In genomic region chr1:167270230-167270817, GRCh38 we compare ENCODE assay signal across 32 cellular contexts. TPM values are rescaled to one million over a fixed set of nuclear protein-coding genes. Genes with fewer than 3 reads are reported as not detected.
DNase-seq lines count a peak whose midpoint lies in the region; ATAC-seq and TF ChIP-seq lines count a peak whose summit lies in the region.
"Had no signal": no experiment of that assay in that cellular context is flagged by ENCODE, and none has a peak within 500 bp of the region (broad histone marks: within the 10 kb centered on the region; RNA-seq: fewer than 3 reads in every experiment).

No MANE protein-coding gene starts in this region.

- CTCF ChIA-PET in MCF 10A (lab: Yijun Ruan, JAX) (interaction anchor here (0.6 to 12.4 kb wide), 28 partner anchors 8 to 1060 kb away, joined by 3 to 232 read pairs (median 5); no protein-coding TSS in a partner anchor), Panc1 (lab: Charles Lee) (interaction anchor here (0.7 kb wide), 3 partner anchors 169 to 1678 kb away, joined by 3 to 7 read pairs (median 6); no protein-coding TSS in a partner anchor)

- H3K27me3 Mint-ChIP-seq in MCF 10A (ENCODE audit: insufficient read depth, unreplicated experiment): no peaks in the 10 kb centered on the region
- H3K27me3 Mint-ChIP-seq in endothelial cell (ENCODE audit: unreplicated experiment): peaks cover 3% of the 10 kb centered on the region
- no peaks in the 10 kb centered on the region for H3K27me3 Mint-ChIP-seq in nephron progenitor cell (ENCODE audit: low read depth, poor library complexity)
- H3K27me3 Mint-ChIP-seq: activated CD4-positive, alpha-beta T cell treated with anti-CD3 and anti-CD28 coated beads for 36 hours; activated T-cell treated with anti-CD3 and anti-CD28 coated beads, Interleukin-2, amount 50 U/mL, for 24 hours; effector memory CD8-positive, alpha-beta T cell had no signal

- intact Hi-C loops in MCF 10A (cut with micrococcal nuclease): no loop called here
- intact Hi-C loops in breast epithelium (cut with DNase I; ENCODE audit: low total_unique reads): no loop called here
- intact Hi-C loops in Panc1 (cut with micrococcal nuclease; ENCODE audit: unreplicated experiment): no loop called here

- H3K4me1 Mint-ChIP-seq in MCF 10A (ENCODE audit: insufficient read depth, unreplicated experiment): peaks cover 43% of the 10 kb centered on the region
- H3K4me1 Mint-ChIP-seq in endothelial cell (ENCODE audit: unreplicated experiment): peaks cover 11% of the 10 kb centered on the region
- peaks cover 45% of the 10 kb centered on the region for H3K4me1 Mint-ChIP-seq in nephron progenitor cell

- no peak for TF ChIP-seq POLR2A in breast epithelium (IDR thresholded peaks at IDR 0.05)

- H3K9me3 ChIP-seq in breast epithelium (no peaks in the 10 kb centered on the region), Panc1 (ENCODE audit: control insufficient read depth, insufficient read depth, low read depth, low read length) (no peaks in the 10 kb centered on the region)
- H3K9me3 ChIP-seq: BLaER1, body of pancreas, esophagus muscularis mucosa, heart right ventricle, spleen, transverse colon had no signal

- no peaks in the 10 kb centered on the region for H3K9me3 Mint-ChIP-seq in MCF 10A (ENCODE audit: unreplicated experiment)
- H3K9me3 Mint-ChIP-seq in endothelial cell (ENCODE audit: unreplicated experiment): no peaks in the 10 kb centered on the region
- no peaks in the 10 kb centered on the region for H3K9me3 Mint-ChIP-seq in nephron progenitor cell
- H3K9me3 Mint-ChIP-seq: activated T-cell treated with anti-CD3 and anti-CD28 coated beads, Interleukin-2, amount 50 U/mL, for 24 hours; effector memory CD8-positive, alpha-beta T cell; neural progenitor cell had no signal

- peaks cover 6% of the 10 kb centered on the region for H3K36me3 Mint-ChIP-seq in MCF 10A (ENCODE audit: insufficient read depth, unreplicated experiment)
- H3K36me3 Mint-ChIP-seq in endothelial cell (ENCODE audit: low read depth, unreplicated experiment): no peaks in the 10 kb centered on the region
- peaks cover 11% of the 10 kb centered on the region for H3K36me3 Mint-ChIP-seq in nephron progenitor cell (ENCODE audit: low read depth)

- TF ChIP-seq CTCF in MCF 10A (IDR thresholded peaks at IDR 0.05; ENCODE audit: unreplicated experiment) (no peak), breast epithelium (IDR thresholded peaks at IDR 0.05) (no peak), Panc1 (IDR thresholded peaks at IDR 0.05) (no peak), endothelial cell (IDR thresholded peaks at IDR 0.05; ENCODE audit: unreplicated experiment) (no peak), nephron progenitor cell (IDR thresholded peaks at IDR 0.05) (no peak)

- no peak overlapping the region for H3K27ac ChIP-seq in breast epithelium
- peak overlapping the region; percentile 29; the same call in 1 of the 2 replicates for H3K27ac ChIP-seq in Panc1 (ENCODE audit: low read length)
- H3K27ac ChIP-seq: BLaER1, body of pancreas, esophagus muscularis mucosa, foreskin keratinocyte, neural progenitor cell, parathyroid adenoma, transverse colon had no signal

- H3K4me1 ChIP-seq in breast epithelium (no peaks in the 10 kb centered on the region), Panc1 (ENCODE audit: control insufficient read depth, insufficient read depth, low read length) (peaks cover 16% of the 10 kb centered on the region)
- H3K4me1 ChIP-seq: body of pancreas, parathyroid adenoma had no signal

- H3K4me3 Mint-ChIP-seq in MCF 10A (ENCODE audit: unreplicated experiment): no peak overlapping the region
- no peak overlapping the region for H3K4me3 Mint-ChIP-seq in endothelial cell (ENCODE audit: unreplicated experiment)
- H3K4me3 Mint-ChIP-seq in nephron progenitor cell: no peak overlapping the region
- H3K4me3 Mint-ChIP-seq: activated CD4-positive, alpha-beta T cell treated with anti-CD3 and anti-CD28 coated beads for 36 hours; activated T-cell treated with anti-CD3 and anti-CD28 coated beads, Interleukin-2, amount 50 U/mL, for 24 hours; effector memory CD8-positive, alpha-beta T cell; neural progenitor cell had no signal

- H3K27ac Mint-ChIP-seq in MCF 10A (ENCODE audit: low read depth, unreplicated experiment) (peak overlapping the region; percentile 5), endothelial cell (ENCODE audit: unreplicated experiment) (peak overlapping the region; percentile 81), nephron progenitor cell (no peak overlapping the region)
- H3K27ac Mint-ChIP-seq: activated CD4-positive, alpha-beta T cell treated with anti-CD3 and anti-CD28 coated beads for 36 hours; activated T-cell treated with anti-CD3 and anti-CD28 coated beads, Interleukin-2, amount 50 U/mL, for 24 hours; effector memory CD8-positive, alpha-beta T cell; neural progenitor cell had no signal

- in situ Hi-C loops in Panc1 (cut with HindIII; ENCODE audit: low pct_unique_long_range_greater_than_20kb, low sequenced_read_pairs): no loop called here

- ATAC-seq in Panc1: no peak
- ATAC-seq: activated CD4-positive, alpha-beta T cell treated with anti-CD3 and anti-CD28 coated beads for 36 hours; body of pancreas; effector memory CD8-positive, alpha-beta T cell; foreskin keratinocyte; heart right ventricle; SK-N-SH treated with all-trans-retinoic acid at 6 μM for 48 hours had no signal

- POLR2A ChIA-PET in MCF 10A (lab: Yijun Ruan, JAX) (interaction anchor here (0.6 to 1.5 kb wide), 3 partner anchors 34 to 173 kb away, joined by 3 to 5 read pairs (median 3); no protein-coding TSS in a partner anchor), Panc1 (lab: Charles Lee) (no interaction called here)

- DNase-seq in MCF 10A (ENCODE audit: unreplicated experiment): no peak
- DNase-seq in breast epithelium (ENCODE audit: low spot score in 2 of 2): no peak
- no peak for DNase-seq in Panc1 (ENCODE audit: low read depth, low spot score)
- DNase-seq in endothelial cell (ENCODE audit: low spot score): no peak
- DNase-seq in superior temporal gyrus (ENCODE audit: extremely low spot score): peak; percentile 54
- no peak for DNase-seq in OCI-M1 (lab: John Stamatoyannopoulos, UW)
- DNase-seq in NK-92 treated with Interleukin-12 subunit alpha and Interleukin-12 subunit beta, amount 100 ng/mL, for 24 hours (lab: John Stamatoyannopoulos, UW): no peak
- no peak for DNase-seq in nephron progenitor cell
- DNase-seq: activated CD4-positive, alpha-beta T cell treated with anti-CD3 and anti-CD28 coated beads for 36 hours; activated CD8-positive, alpha-beta memory T cell treated with anti-CD3 and anti-CD28 coated beads for 24 hours; activated T-cell treated with anti-CD3 and anti-CD28 coated beads, Interleukin-2, amount 50 U/mL, for 24 hours; body of pancreas; COR-L47; DND-41; effector memory CD8-positive, alpha-beta T cell; foreskin keratinocyte; heart right ventricle; IMR-90; kidney glomerular epithelial cell; NCI-H1092 treated with DMSO at 0.1 percent for 48 hours; NCI-H187; NCI-H226; NCI-H774; spleen; T-helper 2 cell; transverse colon had no signal

- no peaks in the 10 kb centered on the region for H3K36me3 ChIP-seq in breast epithelium
- no peaks in the 10 kb centered on the region; the same call in 1 of the 2 replicates for H3K36me3 ChIP-seq in Panc1 (ENCODE audit: control insufficient read depth, insufficient read depth, low read length)
- H3K36me3 ChIP-seq: BLaER1, esophagus muscularis mucosa, heart right ventricle, neural progenitor cell, spleen, transverse colon had no signal

- no peak overlapping the region for H3K4me3 ChIP-seq in breast epithelium
- H3K4me3 ChIP-seq in Panc1 (ENCODE audit: low read depth in 2 of 2, low read length in 2 of 2): no peak overlapping the region
- H3K4me3 ChIP-seq: BLaER1, body of pancreas, coronary artery, esophagus muscularis mucosa, heart right ventricle, neural progenitor cell, spleen, transverse colon had no signal

- BruUV-seq in MCF 10A (replicated peaks; lab: Mats Ljungman, UMichigan) (no TSS peak), Panc1 (replicated peaks; lab: Mats Ljungman, UMichigan) (no TSS peak)

- H3K27me3 ChIP-seq in breast epithelium (no peaks in the 10 kb centered on the region), Panc1 (ENCODE audit: control insufficient read depth, insufficient read depth, low read length) (no peaks in the 10 kb centered on the region)
- H3K27me3 ChIP-seq: BLaER1, body of pancreas, esophagus muscularis mucosa, foreskin keratinocyte, heart right ventricle, neural progenitor cell, spleen, transverse colon had no signal

RNA-seq across cellular contexts. Expression of gene POU2F1, which starts 49.6 kb away (rescaled TPM):
- total RNA-seq in MCF 10A (2022) (11.6 and 16.7 TPM in 2 replicates), breast epithelium (10 to 100 TPM; 20.0 to 29.0 (median 21.0) TPM), Panc1 (2021; ENCODE audit: unreplicated experiment) (17.1 TPM), endothelial cell (ENCODE audit: unreplicated experiment) (24.5 TPM)
- 2.7 TPM for polyA plus RNA-seq in Panc1 (2012; ENCODE audit: insufficient read length)
